2 cellular contexts compared by ENCODE assay signal in the genomic region with DNA sequence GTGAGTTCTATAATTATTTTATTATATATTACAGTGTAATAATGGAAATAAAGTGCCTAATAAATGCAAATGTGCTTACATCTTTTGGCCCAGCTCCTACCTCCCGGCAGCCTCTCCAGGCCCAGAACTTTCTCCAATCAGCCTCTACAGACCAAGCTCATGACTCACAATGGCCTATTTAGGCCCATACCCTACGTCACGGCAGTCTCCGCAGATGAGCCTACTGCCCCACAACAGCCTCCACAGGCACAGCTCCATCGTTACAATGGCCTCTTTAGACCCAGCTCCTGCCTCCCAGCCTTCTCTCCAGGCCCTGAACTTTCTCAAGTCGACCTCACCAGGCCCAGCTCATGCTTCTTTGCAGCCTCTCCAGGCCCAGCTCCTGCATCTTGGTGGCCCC. TPM values are rescaled to one million over a fixed set of nuclear protein-coding genes. Genes with fewer than 3 reads are reported as not detected.
"Had no signal": no experiment of that assay in that cellular context is flagged by ENCODE, and none has a peak within 500 bp of the region (broad histone marks: within the 10 kb centered on the region; RNA-seq: fewer than 3 reads in every experiment).

No MANE protein-coding gene starts in this region.

RNA-seq across cellular contexts. Expression of gene GARIN1A, which starts 21.0 kb away (rescaled TPM):
- total RNA-seq: H7, HepG2 had no signal
